ENCODE assay signal across 1 cellular context in genomic region chr9:134316444-134317160, GRCh38.
TF ChIP-seq lines count a peak whose summit lies in the region.

No MANE protein-coding gene starts in this region.

TF ChIP-seq in GM12878, 131 proteins besides CTCF, POLR2A, EP300 and RAD21 (continued from another document):
- TF ChIP-seq, protein P1, sequence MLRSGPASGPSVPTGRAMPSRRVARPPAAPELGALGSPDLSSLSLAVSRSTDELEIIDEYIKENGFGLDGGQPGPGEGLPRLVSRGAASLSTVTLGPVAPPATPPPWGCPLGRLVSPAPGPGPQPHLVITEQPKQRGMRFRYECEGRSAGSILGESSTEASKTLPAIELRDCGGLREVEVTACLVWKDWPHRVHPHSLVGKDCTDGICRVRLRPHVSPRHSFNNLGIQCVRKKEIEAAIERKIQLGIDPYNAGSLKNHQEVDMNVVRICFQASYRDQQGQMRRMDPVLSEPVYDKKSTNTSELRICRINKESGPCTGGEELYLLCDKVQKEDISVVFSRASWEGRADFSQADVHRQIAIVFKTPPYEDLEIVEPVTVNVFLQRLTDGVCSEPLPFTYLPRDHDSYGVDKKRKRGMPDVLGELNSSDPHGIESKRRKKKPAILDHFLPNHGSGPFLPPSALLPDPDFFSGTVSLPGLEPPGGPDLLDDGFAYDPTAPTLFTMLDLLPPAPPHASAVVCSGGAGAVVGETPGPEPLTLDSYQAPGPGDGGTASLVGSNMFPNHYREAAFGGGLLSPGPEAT (IDR thresholded peaks at IDR 0.05; ENCODE audit: low read depth) = peak; percentile 62
- TF ChIP-seq RELA (IDR thresholded peaks at IDR 0.05; ENCODE audit: borderline replicate concordance, partially characterized antibody) (peak; percentile 81), GATAD2B (conservative IDR thresholded peaks at IDR 0.05; ENCODE audit: low read depth) (no peak), SUPT20H (IDR thresholded peaks at IDR 0.05; ENCODE audit: borderline replicate concordance, control insufficient read depth, low read depth, low read length) (no peak), TCF12 (IDR thresholded peaks at IDR 0.05; ENCODE audit: low read depth, low read length) (peak; percentile 72; the same call in 1 of the 2 replicates), SIN3A (IDR thresholded peaks at IDR 0.05; ENCODE audit: low read depth, low read length) (no peak), PAX5 (IDR thresholded peaks at IDR 0.05; ENCODE audit: borderline replicate concordance, low read depth, low read length) (0 out of 2 replicates have a peak, but pooled peaks have one; percentile 40), TCF3 (IDR thresholded peaks at IDR 0.05; ENCODE audit: borderline replicate concordance, insufficient read depth, low read depth, low read length) (peak; percentile 72; the same call in 1 of the 2 replicates), ZNF274 (IDR thresholded peaks at IDR 0.05; ENCODE audit: insufficient read depth, insufficient read length) (no peak), ZNF207 (IDR thresholded peaks at IDR 0.05; ENCODE audit: borderline replicate concordance) (no peak)
- TF ChIP-seq, protein P2, sequence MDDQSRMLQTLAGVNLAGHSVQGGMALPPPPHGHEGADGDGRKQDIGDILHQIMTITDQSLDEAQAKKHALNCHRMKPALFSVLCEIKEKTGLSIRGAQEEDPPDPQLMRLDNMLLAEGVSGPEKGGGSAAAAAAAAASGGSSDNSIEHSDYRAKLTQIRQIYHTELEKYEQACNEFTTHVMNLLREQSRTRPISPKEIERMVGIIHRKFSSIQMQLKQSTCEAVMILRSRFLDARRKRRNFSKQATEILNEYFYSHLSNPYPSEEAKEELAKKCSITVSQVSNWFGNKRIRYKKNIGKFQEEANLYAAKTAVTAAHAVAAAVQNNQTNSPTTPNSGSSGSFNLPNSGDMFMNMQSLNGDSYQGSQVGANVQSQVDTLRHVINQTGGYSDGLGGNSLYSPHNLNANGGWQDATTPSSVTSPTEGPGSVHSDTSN (IDR thresholded peaks at IDR 0.05; ENCODE audit: insufficient replicate concordance, low read depth, low read length) = peak; percentile 59
- TF ChIP-seq, protein P3, sequence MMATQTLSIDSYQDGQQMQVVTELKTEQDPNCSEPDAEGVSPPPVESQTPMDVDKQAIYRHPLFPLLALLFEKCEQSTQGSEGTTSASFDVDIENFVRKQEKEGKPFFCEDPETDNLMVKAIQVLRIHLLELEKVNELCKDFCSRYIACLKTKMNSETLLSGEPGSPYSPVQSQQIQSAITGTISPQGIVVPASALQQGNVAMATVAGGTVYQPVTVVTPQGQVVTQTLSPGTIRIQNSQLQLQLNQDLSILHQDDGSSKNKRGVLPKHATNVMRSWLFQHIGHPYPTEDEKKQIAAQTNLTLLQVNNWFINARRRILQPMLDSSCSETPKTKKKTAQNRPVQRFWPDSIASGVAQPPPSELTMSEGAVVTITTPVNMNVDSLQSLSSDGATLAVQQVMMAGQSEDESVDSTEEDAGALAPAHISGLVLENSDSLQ (IDR thresholded peaks at IDR 0.05) = peak; percentile 65
